In the genomic region with DNA sequence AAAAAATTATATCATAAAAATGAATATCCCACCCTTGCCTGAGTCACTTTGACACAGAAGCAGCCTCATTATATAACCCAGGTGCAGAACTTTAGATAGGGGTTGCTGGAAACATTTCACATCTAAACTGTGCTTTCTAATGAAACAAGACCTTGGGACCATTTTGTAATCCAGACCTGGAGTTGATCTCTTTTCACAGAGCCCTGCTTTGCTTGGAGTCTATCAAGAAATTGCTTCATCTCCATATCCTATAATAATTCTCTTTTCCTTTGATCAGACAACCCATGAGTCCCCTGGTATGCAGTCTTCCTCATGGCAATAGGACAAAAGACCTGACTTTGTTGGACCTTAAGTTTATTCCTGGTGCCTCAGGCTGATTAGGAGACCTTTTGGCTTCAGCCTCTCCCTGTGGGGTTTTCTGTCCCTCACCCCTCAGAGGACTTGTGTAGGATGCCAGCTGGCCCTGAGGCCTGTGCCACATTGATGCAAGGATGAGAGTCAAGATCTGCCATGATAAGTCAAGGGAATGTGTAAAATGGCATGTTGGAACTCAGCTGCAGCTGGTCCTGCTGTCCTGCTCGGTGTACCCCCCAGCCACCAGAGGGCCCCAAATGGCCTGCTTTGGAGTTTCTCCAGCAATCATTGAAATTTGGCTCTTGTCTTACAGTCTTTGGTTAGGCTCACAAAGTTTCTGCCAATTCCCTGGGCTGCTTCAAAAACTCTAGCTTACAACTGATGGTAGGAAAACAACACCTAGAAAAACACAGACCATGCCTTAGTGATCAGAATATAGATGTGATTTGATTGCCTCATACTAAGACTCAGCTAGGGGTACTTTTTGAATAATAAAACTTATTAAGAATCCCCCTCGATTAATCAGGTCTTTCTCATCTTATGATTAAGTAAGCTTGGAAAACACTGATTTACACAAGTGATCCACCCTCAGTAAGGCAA, we compare ENCODE assay signal across 8 cellular contexts.
A peak's percentile ranks its signal among the peaks of the same experiment; 100 is the strongest.
DNase-seq lines count a peak whose midpoint lies in the region; ATAC-seq and TF ChIP-seq lines count a peak whose summit lies in the region.

No MANE protein-coding gene starts in this region.

- H3K27me3 ChIP-seq in right atrium auricular region, result no peaks in the 10 kb centered on the region

- H3K36me3 ChIP-seq in right atrium auricular region, result no peaks in the 10 kb centered on the region

- H3K27ac ChIP-seq in right atrium auricular region, result no peak overlapping the region

- peak; percentile 72 for ATAC-seq in Right ventricle myocardium superior (ENCODE audit: poor library complexity)

- H3K4me1 ChIP-seq in right atrium auricular region, result peaks cover 0 to 30% of the 10 kb centered on the region in 2 donors

- no peak overlapping the region for H3K4me3 ChIP-seq in right atrium auricular region

- H3K9me3 ChIP-seq in right atrium auricular region, result no peaks in the 10 kb centered on the region

- intact Hi-C loops in Right ventricle myocardium superior (cut with DNase I), result no loop called here

- peak in 1 of 2 donors; percentile 53 for TF ChIP-seq CTCF in right atrium auricular region (IDR thresholded peaks at IDR 0.05)

- peak; percentile 50 for DNase-seq in Right ventricle myocardium superior
- DNase-seq in right atrium auricular region (ENCODE audit: low spot score), result no peak
- peak; percentile 5 to 41 for DNase-seq in NCI-H526 (lab: John Stamatoyannopoulos, UW)
- peak; percentile 35 for DNase-seq in amniotic epithelial cell (ENCODE audit: low read depth)
- peak; percentile 46 for DNase-seq in inferior parietal cortex (ENCODE audit: extremely low spot score)
- peak; percentile 10 to 11 for DNase-seq in stimulated activated CD4-positive, alpha-beta T cell treated with anti-CD3 and anti-CD28 coated beads, Interleukin-4, amount 100 ng/mL, for 4 hours
- no peak for DNase-seq in NCI-H187 (lab: John Stamatoyannopoulos, UW)
- no peak for DNase-seq in effector CD8-positive, alpha-beta T cell (lab: John Stamatoyannopoulos, UW)

Comparison
In these comparisons a context has a peak if more than half of its experiments do, and no peak if none do; other contexts are left out.
1. DNase-seq: peak in Right ventricle myocardium superior (single experiment), NCI-H526 (2 of 2), amniotic epithelial cell (single experiment), inferior parietal cortex (single experiment) and stimulated activated CD4-positive, alpha-beta T cell treated with anti-CD3 and anti-CD28 coated beads, Interleukin-4, amount 100 ng/mL, for 4 hours (2 of 2); none in right atrium auricular region (single experiment), NCI-H187 (0 of 2) and effector CD8-positive, alpha-beta T cell (single experiment).